ENCODE assay signal across 9 cellular contexts in genomic region chr10:79145517-79146470, GRCh38.
DNase-seq lines count a peak whose midpoint lies in the region; ATAC-seq and TF ChIP-seq lines count a peak whose summit lies in the region.
"Had no signal": no experiment of that assay in that cellular context is flagged by ENCODE, and none has a peak within 500 bp of the region (broad histone marks: within the 10 kb centered on the region; RNA-seq: fewer than 3 reads in every experiment).

No MANE protein-coding gene starts in this region.

- no peak for DNase-seq in heart left ventricle
- DNase-seq in Right ventricle myocardium inferior (ENCODE audit: missing footprints), result no peak
- no peak for DNase-seq in natural killer cell
- DNase-seq in upper lobe of right lung, result no peak
- DNase-seq in foreskin melanocyte, result no peak
- DNase-seq: cortex of kidney had no signal

- H3K9me3 Mint-ChIP-seq in natural killer cell, result no peaks in the 10 kb centered on the region

- no peaks in the 10 kb centered on the region for H3K27me3 ChIP-seq in heart left ventricle
- H3K27me3 ChIP-seq in upper lobe of right lung, result no peaks in the 10 kb centered on the region

- ATAC-seq in heart left ventricle, result no peak
- ATAC-seq in Right ventricle myocardium inferior, result no peak
- ATAC-seq in natural killer cell, result no peak
- ATAC-seq in upper lobe of right lung, result no peak
- ATAC-seq in HG03520 (IDR thresholded peaks at IDR 0.05; ENCODE audit: unreplicated experiment), result no peak
- ATAC-seq in HG03469 (IDR thresholded peaks at IDR 0.05; ENCODE audit: unreplicated experiment), result no peak

- no peak overlapping the region for H3K4me3 ChIP-seq in heart left ventricle
- H3K4me3 ChIP-seq in upper lobe of right lung, result no peak overlapping the region

- H3K4me3 Mint-ChIP-seq in natural killer cell, result peak overlapping the region; percentile 37

- H3K4me1 ChIP-seq in heart left ventricle, result peaks cover 61 to 100% (median 98%) of the 10 kb centered on the region in 12 donors
- H3K4me1 ChIP-seq in upper lobe of right lung, result peaks cover 88% of the 10 kb centered on the region

- peak overlapping the region; percentile 70 to 71 for H3K27ac Mint-ChIP-seq in natural killer cell

- H3K36me3 Mint-ChIP-seq in natural killer cell, result no peaks in the 10 kb centered on the region

- no peaks in the 10 kb centered on the region for H3K27me3 Mint-ChIP-seq in natural killer cell (ENCODE audit: low read depth in 2 of 2)

- H3K27ac ChIP-seq in heart left ventricle (peak overlapping the region; percentile 88 to 98 (median 94)), cingulate gyrus (ENCODE audit: low read depth, low read length) (peak overlapping the region; percentile 83), upper lobe of right lung (peak overlapping the region; percentile 92)

- no peak for TF ChIP-seq POLR2A in heart left ventricle (IDR thresholded peaks at IDR 0.05)

- 88 to 93% (median 89%) methylated on average over 9 of the region's 9 CpGs for WGBS in heart left ventricle, 4 donors

- peaks cover 68 to 93% of the 10 kb centered on the region in 2 donors for H3K4me1 Mint-ChIP-seq in natural killer cell

- no peak for TF ChIP-seq CTCF in heart left ventricle (IDR thresholded peaks at IDR 0.05)
- TF ChIP-seq CTCF in natural killer cell (IDR thresholded peaks at IDR 0.05), result no peak
- no peak for TF ChIP-seq CTCF in upper lobe of right lung (IDR thresholded peaks at IDR 0.05)

- H3K36me3 ChIP-seq in heart left ventricle, result peaks cover 0 to 25% (median 14%) of the 10 kb centered on the region in 9 donors
- peaks cover 4% of the 10 kb centered on the region for H3K36me3 ChIP-seq in upper lobe of right lung

- no peaks in the 10 kb centered on the region for H3K9me3 ChIP-seq in heart left ventricle
- H3K9me3 ChIP-seq in upper lobe of right lung, result no peaks in the 10 kb centered on the region

- intact Hi-C loops in heart left ventricle (cut with DNase I) (loop anchor here in 4 of 10 donors (2.0 to 5.0 kb wide), 3 partner anchors 47 to 73 kb away; no protein-coding TSS in a partner anchor), Right ventricle myocardium inferior (cut with DNase I) (no loop called here), natural killer cell (cut with micrococcal nuclease) (loop anchor here (5.0 kb wide), 1 partner anchor 78 kb away; the partner anchor contains the start of gene ZMIZ1), upper lobe of right lung (cut with DNase I) (no loop called here)
